ENCODE assay signal across 24 cellular contexts in the genomic region with DNA sequence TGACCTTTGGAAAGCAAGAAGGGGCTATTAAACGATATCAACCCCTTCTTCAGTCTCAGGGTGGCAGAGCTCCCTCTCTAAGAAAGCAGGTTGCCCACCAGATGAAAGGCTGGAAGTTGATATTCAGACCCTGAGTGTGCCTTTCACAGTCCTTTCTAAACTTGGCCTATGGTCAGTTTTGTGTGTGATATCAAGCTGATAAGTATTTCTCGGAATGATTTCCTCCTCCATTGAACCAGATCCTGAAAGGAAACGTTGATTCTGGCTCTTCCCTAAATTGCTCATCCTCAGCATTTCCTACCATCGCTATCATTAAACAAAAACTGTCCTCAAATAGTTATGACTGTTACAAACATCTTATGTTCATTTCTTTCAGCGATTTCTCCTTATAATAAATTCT.
DNase-seq lines count a peak whose midpoint lies in the region; ATAC-seq and TF ChIP-seq lines count a peak whose summit lies in the region.
"Had no signal": no experiment of that assay in that cellular context is flagged by ENCODE, and none has a peak within 500 bp of the region (broad histone marks: within the 10 kb centered on the region; RNA-seq: fewer than 3 reads in every experiment).

No MANE protein-coding gene starts in this region.

- ATAC-seq in Right ventricle myocardium superior (ENCODE audit: poor library complexity) (no peak), left ventricle myocardium superior (peak; percentile 18), natural killer cell (no peak)
- no peak for ATAC-seq in stimulated activated naive B cell treated with anti-CD40 and anti-IgM and Interleukin-4, amounts not matched to agents 10 μg/mL and 1 μg/mL and 100 μg/mL, for 72 hours (replicated peaks)
- ATAC-seq: foreskin keratinocyte, GM12878, WTC11 had no signal

- TF ChIP-seq CTCF in left ventricle myocardium inferior (IDR thresholded peaks at IDR 0.05; ENCODE audit: borderline replicate concordance): no peak
- TF ChIP-seq CTCF in natural killer cell (IDR thresholded peaks at IDR 0.05): no peak

- peak overlapping the region; percentile 88 for H3K4me3 Mint-ChIP-seq in natural killer cell
- H3K4me3 Mint-ChIP-seq in stimulated activated naive B cell treated with anti-CD40 and anti-IgM and Interleukin-4, amounts not matched to agents 10 μg/mL and 1 μg/mL and 100 μg/mL, for 72 hours: no peak overlapping the region
- H3K4me3 Mint-ChIP-seq: CD4-positive, alpha-beta T cell; WTC11 had no signal

- DNase-seq in left ventricle myocardium inferior: no peak
- no peak for DNase-seq in Right ventricle myocardium superior
- DNase-seq in left ventricle myocardium superior: no peak
- no peak for DNase-seq in natural killer cell
- DNase-seq in NCI-H1930 (lab: John Stamatoyannopoulos, UW): no peak
- DNase-seq in NCI-H2107 treated with DMSO at 0.1 percent for 48 hours (lab: John Stamatoyannopoulos, UW; ENCODE audit: unreplicated experiment): no peak
- no peak for DNase-seq in stimulated activated naive B cell treated with anti-CD40 and anti-IgM and Interleukin-4, amounts not matched to agents 10 μg/mL and 1 μg/mL and 100 μg/mL, for 72 hours
- no peak for DNase-seq in COR-L47 (lab: John Stamatoyannopoulos, UW)
- DNase-seq: activated CD8-positive, alpha-beta memory T cell treated with anti-CD3 and anti-CD28 coated beads for 24 hours; activated naive CD8-positive, alpha-beta T cell treated with anti-CD3 and anti-CD28 coated beads, Interleukin-2, amount 10 ng/mL, durations not matched to agents 7 days and 5 days; CD4-positive, alpha-beta T cell; DMS53; foreskin keratinocyte; GOT3; NCI-H1092 treated with DMSO at 0.1 percent for 48 hours; NCI-H2107; SIG-M5; stimulated activated CD4-positive, alpha-beta T cell treated with anti-CD3 and anti-CD28 coated beads, Interleukin-2, amount 100 ng/mL, for 48 hours had no signal

- H3K4me1 ChIP-seq in left ventricle myocardium inferior: peaks cover 18% of the 10 kb centered on the region
- H3K4me1 ChIP-seq: foreskin keratinocyte, vagina had no signal

- H3K27ac ChIP-seq in left ventricle myocardium inferior (replicated peaks): peak overlapping the region; percentile 76
- H3K27ac ChIP-seq: foreskin keratinocyte, vagina had no signal

- no peaks in the 10 kb centered on the region for H3K36me3 ChIP-seq in left ventricle myocardium inferior
- H3K36me3 ChIP-seq: vagina had no signal

- no peaks in the 10 kb centered on the region for H3K9me3 ChIP-seq in left ventricle myocardium inferior (replicated peaks)
- H3K9me3 ChIP-seq: mucosa of descending colon, vagina had no signal

- H3K4me3 ChIP-seq in left ventricle myocardium inferior: no peak overlapping the region
- H3K4me3 ChIP-seq: coronary artery, GM12878, mucosa of descending colon, vagina had no signal

- no peaks in the 10 kb centered on the region for H3K27me3 Mint-ChIP-seq in natural killer cell (ENCODE audit: low read depth in 2 of 2)
- no peaks in the 10 kb centered on the region for H3K27me3 Mint-ChIP-seq in stimulated activated naive B cell treated with anti-CD40 and anti-IgM and Interleukin-4, amounts not matched to agents 10 μg/mL and 1 μg/mL and 100 μg/mL, for 72 hours
- H3K27me3 Mint-ChIP-seq: CD4-positive, alpha-beta T cell had no signal

- H3K27ac Mint-ChIP-seq in natural killer cell: peak overlapping the region; percentile 82 to 92
- H3K27ac Mint-ChIP-seq in stimulated activated naive B cell treated with anti-CD40 and anti-IgM and Interleukin-4, amounts not matched to agents 10 μg/mL and 1 μg/mL and 100 μg/mL, for 72 hours: no peak overlapping the region
- H3K27ac Mint-ChIP-seq: CD4-positive, alpha-beta T cell; WTC11 had no signal

- H3K9me3 Mint-ChIP-seq in natural killer cell: peaks cover 2 to 3% of the 10 kb centered on the region in 2 donors
- H3K9me3 Mint-ChIP-seq in stimulated activated naive B cell treated with anti-CD40 and anti-IgM and Interleukin-4, amounts not matched to agents 10 μg/mL and 1 μg/mL and 100 μg/mL, for 72 hours: no peaks in the 10 kb centered on the region
- H3K9me3 Mint-ChIP-seq: activated naive CD8-positive, alpha-beta T cell treated with anti-CD3 and anti-CD28 coated beads, Interleukin-2, amount 10 ng/mL, durations not matched to agents 7 days and 5 days; brain; CD4-positive, alpha-beta T cell; WTC11 had no signal

- peaks cover 27 to 37% of the 10 kb centered on the region in 2 donors for H3K4me1 Mint-ChIP-seq in natural killer cell
- peaks cover 13 to 21% of the 10 kb centered on the region in 2 donors for H3K4me1 Mint-ChIP-seq in stimulated activated naive B cell treated with anti-CD40 and anti-IgM and Interleukin-4, amounts not matched to agents 10 μg/mL and 1 μg/mL and 100 μg/mL, for 72 hours

- intact Hi-C loops in left ventricle myocardium inferior (cut with micrococcal nuclease) (no loop called here), Right ventricle myocardium superior (cut with DNase I) (no loop called here), left ventricle myocardium superior (cut with micrococcal nuclease) (no loop called here), natural killer cell (cut with micrococcal nuclease) (no loop called here)

- H3K36me3 Mint-ChIP-seq in natural killer cell: no peaks in the 10 kb centered on the region
- no peaks in the 10 kb centered on the region for H3K36me3 Mint-ChIP-seq in stimulated activated naive B cell treated with anti-CD40 and anti-IgM and Interleukin-4, amounts not matched to agents 10 μg/mL and 1 μg/mL and 100 μg/mL, for 72 hours
- H3K36me3 Mint-ChIP-seq: brain, WTC11 had no signal

- H3K27me3 ChIP-seq in left ventricle myocardium inferior (ENCODE audit: low read depth): no peaks in the 10 kb centered on the region
- H3K27me3 ChIP-seq: foreskin keratinocyte, vagina had no signal
